ENCODE assay signal across 7 cellular contexts in the genomic region with DNA sequence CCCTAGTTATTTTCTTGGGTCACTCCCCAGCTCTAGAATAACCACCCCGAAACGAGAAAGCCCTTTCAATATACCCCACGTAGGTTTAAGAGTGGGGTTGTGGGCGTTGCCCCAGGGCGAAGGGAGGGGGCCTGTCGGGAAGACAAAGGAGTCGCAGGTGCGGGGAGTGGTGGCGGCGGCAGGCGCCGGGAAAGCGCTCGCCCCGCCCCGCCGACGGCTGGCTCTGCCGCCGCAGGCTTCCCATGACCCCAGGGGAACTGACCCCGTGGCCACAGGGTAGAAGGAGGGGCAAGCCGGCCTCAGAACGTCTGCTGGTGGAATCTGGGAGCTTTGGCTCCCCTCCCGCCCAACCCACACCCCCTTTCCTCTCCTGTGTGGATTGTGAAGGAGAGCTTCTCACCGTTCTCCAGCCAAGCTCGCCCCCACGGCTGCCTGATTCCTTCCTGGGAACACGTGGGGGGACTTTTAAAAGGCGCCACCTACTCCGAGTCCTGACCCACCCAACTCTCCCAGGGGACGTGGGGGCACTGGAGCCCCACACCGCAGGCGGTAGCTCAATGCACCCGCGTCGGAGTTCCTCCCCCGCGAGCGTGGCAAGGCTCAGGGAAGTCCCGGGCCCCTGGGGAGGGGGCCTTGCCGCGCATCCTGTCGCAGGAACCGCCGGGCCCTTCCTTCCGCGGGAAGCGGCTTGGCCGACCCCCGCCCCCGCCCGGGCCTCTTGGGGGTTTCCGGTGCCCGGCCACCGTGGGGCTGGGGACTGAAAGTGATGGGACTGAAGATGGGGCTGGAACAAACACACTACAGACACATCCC.
DNase-seq lines count a peak whose midpoint lies in the region; ATAC-seq, FAIRE-seq and TF ChIP-seq lines count a peak whose summit lies in the region.

No MANE protein-coding gene starts in this region.

- H3K4me3 ChIP-seq in NB4 (ENCODE audit: low read depth, low read length) (peak overlapping the region; percentile 99), WI38 (ENCODE audit: low read depth, low read length) (peak overlapping the region; percentile 76)

- TF ChIP-seq POLR2A in NB4 (IDR thresholded peaks at IDR 0.05; ENCODE audit: extremely low read depth, insufficient read length), result peak; percentile 33

- DNase-seq in GM18507 (ENCODE audit: extremely low spot score, insufficient read length, low read depth), result no peak
- peak; percentile 97 for DNase-seq in NB4 (ENCODE audit: low read depth)
- peak; percentile 72 for DNase-seq in cerebellar cortex (ENCODE audit: low spot score)
- peak; percentile 60 for DNase-seq in kidney glomerular epithelial cell (lab: John Stamatoyannopoulos, UW)
- DNase-seq in stimulated activated CD4-positive, alpha-beta T cell treated with anti-CD3 and anti-CD28 coated beads, Interleukin-4, amount 100 ng/mL, for 1 hour, result peak; percentile 70

- TF ChIP-seq CTCF in NB4 (IDR thresholded peaks at IDR 0.05; ENCODE audit: low read depth, low read length), result no peak
- no peak for TF ChIP-seq CTCF in WI38 (IDR thresholded peaks at IDR 0.05; ENCODE audit: low read depth, low read length)

- ATAC-seq in HG03439 (IDR thresholded peaks at IDR 0.05; ENCODE audit: unreplicated experiment), result no peak

- peak; percentile 76 for FAIRE-seq in GM18507 (lab: Jason Lieb, UNC)
